ENCODE assay signal across 23 cellular contexts in the genomic region with DNA sequence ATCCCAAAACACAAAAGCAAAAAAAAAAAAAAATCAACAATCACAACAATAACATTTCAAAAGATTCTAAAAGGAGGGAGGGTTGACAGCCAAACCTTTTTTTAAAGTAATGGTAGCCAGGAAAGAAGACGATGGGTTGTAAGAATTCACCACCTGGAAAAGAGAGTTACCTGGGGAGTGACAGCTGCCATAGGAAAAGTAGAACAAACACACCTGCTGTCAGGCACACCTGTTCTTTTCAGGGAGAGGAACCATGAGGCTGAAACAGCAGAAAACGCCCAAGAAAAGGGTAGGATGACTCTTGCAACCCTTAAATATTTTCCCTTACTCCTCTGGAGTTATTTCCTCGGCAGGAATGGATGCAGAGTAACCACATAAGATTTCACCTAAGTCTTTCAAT. TPM values are rescaled to one million over a fixed set of nuclear protein-coding genes. Genes with fewer than 3 reads are reported as not detected.
"Had no signal": no experiment of that assay in that cellular context is flagged by ENCODE, and none has a peak within 500 bp of the region (broad histone marks: within the 10 kb centered on the region; RNA-seq: fewer than 3 reads in every experiment).

No MANE protein-coding gene starts in this region.

- H3K9me3 ChIP-seq: adrenal gland, esophagus muscularis mucosa, gastroesophageal sphincter, heart right ventricle, left lung, thoracic aorta, upper lobe of right lung had no signal

- DNase-seq: activated CD4-positive, alpha-beta T cell treated with anti-CD3 and anti-CD28 coated beads for 1 hour; activated CD4-positive, alpha-beta T cell treated with anti-CD3 and anti-CD28 coated beads, Interleukin-2, amount 50 U/mL, for 4 hours; activated gamma-delta T cell; adrenal gland; dermis blood vessel endothelial cell; effector memory CD4-positive, alpha-beta T cell; heart right ventricle; left lung; midbrain; stimulated activated CD4-positive, alpha-beta T cell treated with anti-CD3 and anti-CD28 coated beads, Interleukin-4, amount 100 ng/mL, for 4 hours; upper lobe of right lung had no signal

- H3K27ac Mint-ChIP-seq: activated naive CD4-positive, alpha-beta T cell treated with anti-CD3 and anti-CD28 coated beads, Interleukin-2, amount 50 U/mL, for 72 hours; stimulated activated memory B cell treated with anti-CD40 and anti-IgM and Interleukin-4, amounts not matched to agents 10 μg/mL and 1 μg/mL and 100 μg/mL, for 72 hours had no signal

- H3K4me1 Mint-ChIP-seq: stimulated activated memory B cell treated with anti-CD40 and anti-IgM and Interleukin-4, amounts not matched to agents 10 μg/mL and 1 μg/mL and 100 μg/mL, for 72 hours had no signal

- ATAC-seq: activated naive CD4-positive, alpha-beta T cell treated with anti-CD3 and anti-CD28 coated beads, Interleukin-2, amount 50 U/mL, for 72 hours; gastroesophageal sphincter; heart right ventricle; left lung; sciatic nerve; stimulated activated memory B cell treated with anti-CD40 and anti-IgM and Interleukin-4, amounts not matched to agents 10 μg/mL and 1 μg/mL and 100 μg/mL, for 72 hours; upper lobe of right lung had no signal

- FAIRE-seq: bronchial epithelial cell, endothelial cell of umbilical vein had no signal

- H2AFZ ChIP-seq: parathyroid adenoma had no signal

- H3K27me3 Mint-ChIP-seq: stimulated activated memory B cell treated with anti-CD40 and anti-IgM and Interleukin-4, amounts not matched to agents 10 μg/mL and 1 μg/mL and 100 μg/mL, for 72 hours had no signal

- H3K4me3 ChIP-seq: adrenal gland, esophagus muscularis mucosa, gastroesophageal sphincter, heart right ventricle, left lung, thoracic aorta, upper lobe of right lung had no signal

- H3K27ac ChIP-seq: adrenal gland, esophagus muscularis mucosa, gastroesophageal sphincter, heart right ventricle, left lung, parathyroid adenoma, thoracic aorta, upper lobe of right lung, VCaP had no signal

- H3K4me3 Mint-ChIP-seq: nephron; stimulated activated memory B cell treated with anti-CD40 and anti-IgM and Interleukin-4, amounts not matched to agents 10 μg/mL and 1 μg/mL and 100 μg/mL, for 72 hours had no signal

- H3K4me1 ChIP-seq: adrenal gland, esophagus muscularis mucosa, gastroesophageal sphincter, heart right ventricle, left lung, parathyroid adenoma, upper lobe of right lung had no signal

- H3K36me3 ChIP-seq: adrenal gland, esophagus muscularis mucosa, gastroesophageal sphincter, heart right ventricle, left lung, thoracic aorta, upper lobe of right lung had no signal

- H3K9me3 Mint-ChIP-seq: activated naive CD4-positive, alpha-beta T cell treated with anti-CD3 and anti-CD28 coated beads, Interleukin-2, amount 50 U/mL, for 72 hours; nephron; stimulated activated memory B cell treated with anti-CD40 and anti-IgM and Interleukin-4, amounts not matched to agents 10 μg/mL and 1 μg/mL and 100 μg/mL, for 72 hours had no signal

- H3K9ac ChIP-seq: parathyroid adenoma had no signal

- H3K27me3 ChIP-seq: adrenal gland, esophagus muscularis mucosa, gastroesophageal sphincter, heart right ventricle, left lung, upper lobe of right lung had no signal

- H3K79me2 ChIP-seq: parathyroid adenoma had no signal

- H3K36me3 Mint-ChIP-seq: activated naive CD4-positive, alpha-beta T cell treated with anti-CD3 and anti-CD28 coated beads, Interleukin-2, amount 50 U/mL, for 72 hours; stimulated activated memory B cell treated with anti-CD40 and anti-IgM and Interleukin-4, amounts not matched to agents 10 μg/mL and 1 μg/mL and 100 μg/mL, for 72 hours had no signal

RNA-seq across cellular contexts. Expression of a gene that starts 32.4 kb away (rescaled TPM):
- total RNA-seq: dermis blood vessel endothelial cell, endothelial cell of umbilical vein, lung microvascular endothelial cell had no signal
- polyA plus RNA-seq: endothelial cell of umbilical vein had no signal
